1 cellular context compared by ENCODE assay signal in genomic region chr6:31541059-31541657, GRCh38.
TF ChIP-seq lines count a peak whose summit lies in the region.

No MANE protein-coding gene starts in this region.

TF ChIP-seq in HepG2, 621 proteins besides CTCF, POLR2A, EP300 and RAD21 (continued from another document and continues in another):
- TF ChIP-seq, protein P1, sequence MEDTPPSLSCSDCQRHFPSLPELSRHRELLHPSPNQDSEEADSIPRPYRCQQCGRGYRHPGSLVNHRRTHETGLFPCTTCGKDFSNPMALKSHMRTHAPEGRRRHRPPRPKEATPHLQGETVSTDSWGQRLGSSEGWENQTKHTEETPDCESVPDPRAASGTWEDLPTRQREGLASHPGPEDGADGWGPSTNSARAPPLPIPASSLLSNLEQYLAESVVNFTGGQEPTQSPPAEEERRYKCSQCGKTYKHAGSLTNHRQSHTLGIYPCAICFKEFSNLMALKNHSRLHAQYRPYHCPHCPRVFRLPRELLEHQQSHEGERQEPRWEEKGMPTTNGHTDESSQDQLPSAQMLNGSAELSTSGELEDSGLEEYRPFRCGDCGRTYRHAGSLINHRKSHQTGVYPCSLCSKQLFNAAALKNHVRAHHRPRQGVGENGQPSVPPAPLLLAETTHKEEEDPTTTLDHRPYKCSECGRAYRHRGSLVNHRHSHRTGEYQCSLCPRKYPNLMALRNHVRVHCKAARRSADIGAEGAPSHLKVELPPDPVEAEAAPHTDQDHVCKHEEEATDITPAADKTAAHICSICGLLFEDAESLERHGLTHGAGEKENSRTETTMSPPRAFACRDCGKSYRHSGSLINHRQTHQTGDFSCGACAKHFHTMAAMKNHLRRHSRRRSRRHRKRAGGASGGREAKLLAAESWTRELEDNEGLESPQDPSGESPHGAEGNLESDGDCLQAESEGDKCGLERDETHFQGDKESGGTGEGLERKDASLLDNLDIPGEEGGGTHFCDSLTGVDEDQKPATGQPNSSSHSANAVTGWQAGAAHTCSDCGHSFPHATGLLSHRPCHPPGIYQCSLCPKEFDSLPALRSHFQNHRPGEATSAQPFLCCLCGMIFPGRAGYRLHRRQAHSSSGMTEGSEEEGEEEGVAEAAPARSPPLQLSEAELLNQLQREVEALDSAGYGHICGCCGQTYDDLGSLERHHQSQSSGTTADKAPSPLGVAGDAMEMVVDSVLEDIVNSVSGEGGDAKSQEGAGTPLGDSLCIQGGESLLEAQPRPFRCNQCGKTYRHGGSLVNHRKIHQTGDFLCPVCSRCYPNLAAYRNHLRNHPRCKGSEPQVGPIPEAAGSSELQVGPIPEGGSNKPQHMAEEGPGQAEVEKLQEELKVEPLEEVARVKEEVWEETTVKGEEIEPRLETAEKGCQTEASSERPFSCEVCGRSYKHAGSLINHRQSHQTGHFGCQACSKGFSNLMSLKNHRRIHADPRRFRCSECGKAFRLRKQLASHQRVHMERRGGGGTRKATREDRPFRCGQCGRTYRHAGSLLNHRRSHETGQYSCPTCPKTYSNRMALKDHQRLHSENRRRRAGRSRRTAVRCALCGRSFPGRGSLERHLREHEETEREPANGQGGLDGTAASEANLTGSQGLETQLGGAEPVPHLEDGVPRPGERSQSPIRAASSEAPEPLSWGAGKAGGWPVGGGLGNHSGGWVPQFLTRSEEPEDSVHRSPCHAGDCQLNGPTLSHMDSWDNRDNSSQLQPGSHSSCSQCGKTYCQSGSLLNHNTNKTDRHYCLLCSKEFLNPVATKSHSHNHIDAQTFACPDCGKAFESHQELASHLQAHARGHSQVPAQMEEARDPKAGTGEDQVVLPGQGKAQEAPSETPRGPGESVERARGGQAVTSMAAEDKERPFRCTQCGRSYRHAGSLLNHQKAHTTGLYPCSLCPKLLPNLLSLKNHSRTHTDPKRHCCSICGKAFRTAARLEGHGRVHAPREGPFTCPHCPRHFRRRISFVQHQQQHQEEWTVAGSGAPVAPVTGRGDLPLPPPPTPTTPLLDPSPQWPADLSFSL (CRISPR knock-in tag; IDR thresholded peaks at IDR 0.05), result no peak
- TF ChIP-seq, protein P2, sequence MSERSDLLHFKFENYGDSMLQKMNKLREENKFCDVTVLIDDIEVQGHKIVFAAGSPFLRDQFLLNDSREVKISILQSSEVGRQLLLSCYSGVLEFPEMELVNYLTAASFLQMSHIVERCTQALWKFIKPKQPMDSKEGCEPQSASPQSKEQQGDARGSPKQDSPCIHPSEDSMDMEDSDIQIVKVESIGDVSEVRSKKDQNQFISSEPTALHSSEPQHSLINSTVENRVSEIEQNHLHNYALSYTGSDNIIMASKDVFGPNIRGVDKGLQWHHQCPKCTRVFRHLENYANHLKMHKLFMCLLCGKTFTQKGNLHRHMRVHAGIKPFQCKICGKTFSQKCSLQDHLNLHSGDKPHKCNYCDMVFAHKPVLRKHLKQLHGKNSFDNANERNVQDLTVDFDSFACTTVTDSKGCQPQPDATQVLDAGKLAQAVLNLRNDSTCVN (CRISPR knock-in tag; IDR thresholded peaks at IDR 0.05; ENCODE audit: borderline replicate concordance), result no peak
- TF ChIP-seq CEBPG (CRISPR knock-in tag; IDR thresholded peaks at IDR 0.05) (peak; percentile 53), FOSL2 (CRISPR knock-in tag; IDR thresholded peaks at IDR 0.05) (no peak), IKZF1 (IDR thresholded peaks at IDR 0.05) (no peak), ZBTB38 (CRISPR knock-in tag; IDR thresholded peaks at IDR 0.05) (no peak), ZNF598 (CRISPR knock-in tag; IDR thresholded peaks at IDR 0.05; ENCODE audit: borderline replicate concordance) (0 out of 2 replicates have a peak, but pooled peaks have one; percentile 53), HNRNPH1 (optimal IDR thresholded peaks at IDR 0.05; ENCODE audit: low read depth, low read length) (no peak), MLXIP (CRISPR knock-in tag; IDR thresholded peaks at IDR 0.05; ENCODE audit: borderline replicate concordance) (no peak), ELF3 (CRISPR knock-in tag; IDR thresholded peaks at IDR 0.05) (no peak), ZNF432 (CRISPR knock-in tag; IDR thresholded peaks at IDR 0.05; ENCODE audit: borderline replicate concordance) (no peak), ZNF83 (CRISPR knock-in tag; IDR thresholded peaks at IDR 0.05; ENCODE audit: borderline replicate concordance) (0 out of 2 replicates have a peak, but pooled peaks have one; percentile 63), ATF6 (CRISPR knock-in tag; conservative IDR thresholded peaks at IDR 0.05) (no peak), SP4 (CRISPR knock-in tag; IDR thresholded peaks at IDR 0.05) (no peak), ZNF660 (CRISPR knock-in tag; IDR thresholded peaks at IDR 0.05; ENCODE audit: borderline replicate concordance, low read depth) (no peak), TBX2 (CRISPR knock-in tag; IDR thresholded peaks at IDR 0.05; ENCODE audit: borderline replicate concordance) (0 out of 2 replicates have a peak, but pooled peaks have one; percentile 46), STAG1 (CRISPR knock-in tag; IDR thresholded peaks at IDR 0.05) (no peak), ZNF629 (CRISPR knock-in tag; conservative IDR thresholded peaks at IDR 0.05) (no peak), GATAD2A (CRISPR knock-in tag; IDR thresholded peaks at IDR 0.05) (no peak), FIP1L1 (IDR thresholded peaks at IDR 0.05; ENCODE audit: borderline replicate concordance, insufficient read depth, low read depth, low read length) (no peak), SP140L (CRISPR knock-in tag; IDR thresholded peaks at IDR 0.05; ENCODE audit: borderline replicate concordance) (no peak), ZNF766 (CRISPR knock-in tag; IDR thresholded peaks at IDR 0.05; ENCODE audit: borderline replicate concordance) (no peak), SPEN (CRISPR knock-in tag; IDR thresholded peaks at IDR 0.05; ENCODE audit: low read depth) (no peak), SETDB1 (CRISPR knock-in tag; IDR thresholded peaks at IDR 0.05; ENCODE audit: borderline replicate concordance) (no peak), NFIB (CRISPR knock-in tag; IDR thresholded peaks at IDR 0.05; ENCODE audit: borderline replicate concordance) (no peak), ARID5B (CRISPR knock-in tag; IDR thresholded peaks at IDR 0.05) (no peak), ZNF274 (CRISPR knock-in tag; IDR thresholded peaks at IDR 0.05) (no peak; the same call in 1 of the 2 replicates), ZNF331 (CRISPR knock-in tag; IDR thresholded peaks at IDR 0.05) (0 out of 2 replicates have a peak, but pooled peaks have one; percentile 14), HOXA7 (CRISPR knock-in tag; IDR thresholded peaks at IDR 0.05) (no peak), CENPBD1 (CRISPR knock-in tag; IDR thresholded peaks at IDR 0.05; ENCODE audit: borderline replicate concordance, low read depth) (no peak), CHD2 (IDR thresholded peaks at IDR 0.05; ENCODE audit: low read depth, low read length) (no peak), ZC3H4 (CRISPR knock-in tag; IDR thresholded peaks at IDR 0.05; ENCODE audit: borderline replicate concordance) (no peak), ELF1 (CRISPR knock-in tag; IDR thresholded peaks at IDR 0.05) (no peak), ZNF33B (CRISPR knock-in tag; IDR thresholded peaks at IDR 0.05) (0 out of 2 replicates have a peak, but pooled peaks have one; percentile 59), HMG20A (CRISPR knock-in tag; IDR thresholded peaks at IDR 0.05; ENCODE audit: borderline replicate concordance) (no peak), ZNF10 (CRISPR knock-in tag; IDR thresholded peaks at IDR 0.05; ENCODE audit: borderline replicate concordance, low read depth) (no peak; the same call in 1 of the 2 replicates), PRPF4 (IDR thresholded peaks at IDR 0.05; ENCODE audit: low read depth, low read length, poor library complexity, severe bottlenecking) (peak; percentile 59), EEA1 (CRISPR knock-in tag; IDR thresholded peaks at IDR 0.05; ENCODE audit: borderline replicate concordance) (no peak), ZNF3 (CRISPR knock-in tag; IDR thresholded peaks at IDR 0.05) (no peak), ETV5 (CRISPR knock-in tag; IDR thresholded peaks at IDR 0.05; ENCODE audit: borderline replicate concordance) (peak; percentile 39; the same call in 1 of the 2 replicates), ATF1 (CRISPR knock-in tag; IDR thresholded peaks at IDR 0.05) (no peak), ZBTB7B (CRISPR knock-in tag; IDR thresholded peaks at IDR 0.05) (no peak; the same call in 1 of the 2 replicates), CEBPB (IDR thresholded peaks at IDR 0.05; ENCODE audit: borderline replicate concordance, low read depth, low read length) (0 out of 2 replicates have a peak, but pooled peaks have one; percentile 41), HMG20B (CRISPR knock-in tag; conservative IDR thresholded peaks at IDR 0.05) (no peak), DR1 (CRISPR knock-in tag; IDR thresholded peaks at IDR 0.05) (no peak), ZNF674 (CRISPR knock-in tag; IDR thresholded peaks at IDR 0.05; ENCODE audit: low read depth) (no peak)
- TF ChIP-seq, protein P3, sequence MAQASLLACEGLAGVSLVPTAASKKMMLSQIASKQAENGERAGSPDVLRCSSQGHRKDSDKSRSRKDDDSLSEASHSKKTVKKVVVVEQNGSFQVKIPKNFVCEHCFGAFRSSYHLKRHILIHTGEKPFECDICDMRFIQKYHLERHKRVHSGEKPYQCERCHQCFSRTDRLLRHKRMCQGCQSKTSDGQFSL (CRISPR knock-in tag; IDR thresholded peaks at IDR 0.05), result 0 out of 2 replicates have a peak, but pooled peaks have one; percentile 10
- TF ChIP-seq, protein P4, sequence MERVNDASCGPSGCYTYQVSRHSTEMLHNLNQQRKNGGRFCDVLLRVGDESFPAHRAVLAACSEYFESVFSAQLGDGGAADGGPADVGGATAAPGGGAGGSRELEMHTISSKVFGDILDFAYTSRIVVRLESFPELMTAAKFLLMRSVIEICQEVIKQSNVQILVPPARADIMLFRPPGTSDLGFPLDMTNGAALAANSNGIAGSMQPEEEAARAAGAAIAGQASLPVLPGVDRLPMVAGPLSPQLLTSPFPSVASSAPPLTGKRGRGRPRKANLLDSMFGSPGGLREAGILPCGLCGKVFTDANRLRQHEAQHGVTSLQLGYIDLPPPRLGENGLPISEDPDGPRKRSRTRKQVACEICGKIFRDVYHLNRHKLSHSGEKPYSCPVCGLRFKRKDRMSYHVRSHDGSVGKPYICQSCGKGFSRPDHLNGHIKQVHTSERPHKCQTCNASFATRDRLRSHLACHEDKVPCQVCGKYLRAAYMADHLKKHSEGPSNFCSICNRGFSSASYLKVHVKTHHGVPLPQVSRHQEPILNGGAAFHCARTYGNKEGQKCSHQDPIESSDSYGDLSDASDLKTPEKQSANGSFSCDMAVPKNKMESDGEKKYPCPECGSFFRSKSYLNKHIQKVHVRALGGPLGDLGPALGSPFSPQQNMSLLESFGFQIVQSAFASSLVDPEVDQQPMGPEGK (CRISPR knock-in tag; IDR thresholded peaks at IDR 0.05), result peak; percentile 43; the same call in 1 of the 2 replicates
